ENCODE assay signal across 23 cellular contexts in genomic region chr7:53604201-53604600, GRCh38.
"Had no signal": no experiment of that assay in that cellular context is flagged by ENCODE, and none has a peak within 500 bp of the region (broad histone marks: within the 10 kb centered on the region; RNA-seq: fewer than 3 reads in every experiment).

No MANE protein-coding gene starts in this region.

- DNase-seq: activated CD4-positive, alpha-beta T cell treated with anti-CD3 and anti-CD28 coated beads for 1 hour; activated CD4-positive, alpha-beta T cell treated with anti-CD3 and anti-CD28 coated beads, Interleukin-2, amount 50 U/mL, for 1 hour; activated CD8-positive, alpha-beta T cell treated with anti-CD3 and anti-CD28 coated beads, Interleukin-2, amount 10 ng/mL, durations not matched to agents 7 days and 5 days; activated gamma-delta T cell; activated naive CD4-positive, alpha-beta T cell treated with anti-CD3 and anti-CD28 coated beads, Interleukin-2, amount 50 U/mL, for 16 hours; cortex of kidney; endodermal cell; heart left ventricle; immature natural killer cell; left ventricle myocardium inferior; nephron progenitor cell; pancreas; psoas muscle; right cardiac atrium; stimulated activated CD4-positive, alpha-beta T cell treated with anti-CD3 and anti-CD28 coated beads, Interleukin-12 subunit alpha, Interleukin-12 subunit beta, amount 100 ng/mL, for 4 hours; stimulated activated CD4-positive, alpha-beta T cell treated with anti-CD3 and anti-CD28 coated beads, Interleukin-4, amount 100 ng/mL, for 4 hours; substantia nigra; T-helper 1 cell; tibial artery; WERI-Rb-1 had no signal

- H3K4me3 ChIP-seq: ascending aorta, cardiac muscle cell, gastroesophageal sphincter, heart left ventricle, left ventricle myocardium inferior, pancreas, psoas muscle, tibial artery had no signal

- ATAC-seq: activated CD8-positive, alpha-beta T cell treated with anti-CD3 and anti-CD28 coated beads, Interleukin-2, amount 10 ng/mL, durations not matched to agents 7 days and 5 days; gastroesophageal sphincter; pancreas; psoas muscle; right cardiac atrium had no signal
